In the genomic region with DNA sequence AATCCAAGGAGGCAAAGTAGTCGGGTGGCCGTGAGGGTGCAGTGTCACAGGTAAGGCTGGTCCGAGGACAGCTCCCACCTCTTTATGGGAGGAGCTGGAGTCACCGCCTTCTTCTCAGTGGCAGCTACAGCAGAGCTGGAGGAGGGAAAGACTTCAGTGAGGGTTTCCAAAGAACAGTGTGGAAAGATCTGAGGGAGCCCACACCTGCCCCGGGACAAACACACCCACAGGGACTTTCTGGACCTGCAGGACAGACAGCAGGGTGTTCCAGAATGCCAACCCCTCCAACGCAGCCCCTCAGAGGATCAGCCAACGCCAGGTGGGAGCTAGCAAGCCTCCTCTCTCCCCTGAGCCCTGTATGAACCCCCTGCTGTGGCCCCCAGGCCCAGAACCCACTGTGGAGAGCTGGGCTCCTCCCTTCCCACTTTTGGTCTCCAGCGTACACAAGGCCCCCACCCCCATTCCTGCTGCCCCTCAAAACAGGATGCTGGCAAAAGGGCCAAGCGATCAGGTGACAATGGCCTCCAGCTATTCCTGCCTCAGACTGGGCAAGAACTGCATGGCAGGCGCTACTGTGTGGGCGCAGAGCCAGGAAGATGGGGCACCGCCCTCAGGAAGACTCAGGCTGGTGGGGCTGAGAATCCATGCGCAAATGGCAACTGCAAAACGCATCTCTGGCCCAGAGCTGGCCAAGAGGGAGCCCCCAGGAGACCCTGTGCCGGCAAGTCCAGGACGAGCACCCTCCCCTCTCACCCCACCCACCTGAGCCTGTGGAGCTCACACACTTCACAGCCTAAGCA, we compare ENCODE assay signal across 11 cellular contexts. TPM values are rescaled to one million over a fixed set of nuclear protein-coding genes. Genes with fewer than 3 reads are reported as not detected.
DNase-seq lines count a peak whose midpoint lies in the region; ATAC-seq and TF ChIP-seq lines count a peak whose summit lies in the region.
"Had no signal": no experiment of that assay in that cellular context is flagged by ENCODE, and none has a peak within 500 bp of the region (broad histone marks: within the 10 kb centered on the region; RNA-seq: fewer than 3 reads in every experiment).

No MANE protein-coding gene starts in this region.

- H3K36me3 ChIP-seq in spleen (peaks cover 0 to 76% (median 51%) of the 10 kb centered on the region in 6 donors), endodermal cell (ENCODE audit: control insufficient read depth, insufficient read depth, low read length) (peaks cover 36% of the 10 kb centered on the region)

- CTCF ChIA-PET in activated CD4-positive, alpha-beta T cell treated with anti-CD3 and anti-CD28 coated beads for 36 hours (lab: Charles Lee) = interaction anchor here (2.4 kb wide), 1 partner anchor 9 kb away, joined by 14 read pairs; the partner anchor contains the start of genes NDUFA7 and RPS28

- TF ChIP-seq POLR2A in erythroblast (IDR thresholded peaks at IDR 0.05; ENCODE audit: low read length) = no peak
- no peak for TF ChIP-seq POLR2A in spleen (IDR thresholded peaks at IDR 0.05)

- WGBS in spleen, 5 donors = 66 to 82% (median 75%) methylated on average over 11 to 16 of the region's 16 CpGs
- WGBS in endodermal cell (ENCODE audit: insufficient coverage in 1 of 2, insufficient read length in 1 of 2), 2 experiments = 90 to 91% methylated on average over 11 to 15 of the region's 16 CpGs

- H3K4me3 ChIP-seq in spleen = no peak overlapping the region
- H3K4me3 ChIP-seq in endodermal cell (ENCODE audit: low read length) = no peak overlapping the region
- H3K4me3 ChIP-seq: dorsolateral prefrontal cortex had no signal

- no peak for ATAC-seq in activated CD4-positive, alpha-beta T cell treated with anti-CD3 and anti-CD28 coated beads for 36 hours

- peaks cover 36% of the 10 kb centered on the region for H3K36me3 Mint-ChIP-seq in activated CD4-positive, alpha-beta T cell treated with anti-CD3 and anti-CD28 coated beads for 36 hours (ENCODE audit: low read depth)
- H3K36me3 Mint-ChIP-seq in endodermal cell (ENCODE audit: low read depth) = peaks cover 51% of the 10 kb centered on the region
- H3K36me3 Mint-ChIP-seq: naive B cell had no signal

- POLR2A ChIA-PET in activated CD4-positive, alpha-beta T cell treated with anti-CD3 and anti-CD28 coated beads for 36 hours (lab: Charles Lee) = interaction anchor here (0.6 kb wide), 2 partner anchors 7 to 130 kb away, joined by 3 to 4 read pairs; no protein-coding TSS in a partner anchor

- H3K27me3 ChIP-seq in spleen (replicated peaks in 1 of 7) = no peaks in the 10 kb centered on the region
- H3K27me3 ChIP-seq in endodermal cell (ENCODE audit: control insufficient read depth, insufficient read depth, low read length, poor library complexity, severe bottlenecking) = no peaks in the 10 kb centered on the region
- H3K27me3 ChIP-seq: dorsolateral prefrontal cortex had no signal

- H3K4me1 ChIP-seq in spleen (peaks cover 6 to 81% (median 53%) of the 10 kb centered on the region in 6 donors), endodermal cell (ENCODE audit: control insufficient read depth, insufficient read depth, low read length) (peaks cover 3% of the 10 kb centered on the region)

- no peak overlapping the region for H3K27ac Mint-ChIP-seq in activated CD4-positive, alpha-beta T cell treated with anti-CD3 and anti-CD28 coated beads for 36 hours
- no peak overlapping the region for H3K27ac Mint-ChIP-seq in endodermal cell
- H3K27ac Mint-ChIP-seq: naive B cell had no signal

- no peaks in the 10 kb centered on the region for H3K9me3 Mint-ChIP-seq in activated CD4-positive, alpha-beta T cell treated with anti-CD3 and anti-CD28 coated beads for 36 hours (ENCODE audit: low read depth)
- no peaks in the 10 kb centered on the region for H3K9me3 Mint-ChIP-seq in endodermal cell
- H3K9me3 Mint-ChIP-seq: naive B cell had no signal

- intact Hi-C loops in activated CD4-positive, alpha-beta T cell treated with anti-CD3 and anti-CD28 coated beads for 36 hours (cut with DNase I, micrococcal nuclease) = no loop called here
- intact Hi-C loops in spleen (cut with DNase I; ENCODE audit: low total_unique reads) = no loop called here

- H3K27ac ChIP-seq in spleen (peak overlapping the region in 6 of 8 donors; percentile 26 to 76 (median 38)), endodermal cell (ENCODE audit: low read depth, low read length) (no peak overlapping the region)

- no peaks in the 10 kb centered on the region for H3K27me3 Mint-ChIP-seq in activated CD4-positive, alpha-beta T cell treated with anti-CD3 and anti-CD28 coated beads for 36 hours
- peaks cover 2% of the 10 kb centered on the region for H3K27me3 Mint-ChIP-seq in endodermal cell (ENCODE audit: insufficient read depth)
- H3K27me3 Mint-ChIP-seq: naive B cell had no signal

- no peak overlapping the region for H3K4me3 Mint-ChIP-seq in activated CD4-positive, alpha-beta T cell treated with anti-CD3 and anti-CD28 coated beads for 36 hours
- H3K4me3 Mint-ChIP-seq in endodermal cell = no peak overlapping the region

- H3K4me1 Mint-ChIP-seq in activated CD4-positive, alpha-beta T cell treated with anti-CD3 and anti-CD28 coated beads for 36 hours = peaks cover 23% of the 10 kb centered on the region
- H3K4me1 Mint-ChIP-seq in endodermal cell = peaks cover 30% of the 10 kb centered on the region

- no peaks in the 10 kb centered on the region for H3K9me3 ChIP-seq in spleen
- no peaks in the 10 kb centered on the region for H3K9me3 ChIP-seq in endodermal cell (ENCODE audit: control insufficient read depth, low read length)

- DNase-seq in activated CD4-positive, alpha-beta T cell treated with anti-CD3 and anti-CD28 coated beads for 36 hours = peak; percentile 3
- DNase-seq in activated CD4-positive, alpha-beta T cell treated with anti-CD3 and anti-CD28 coated beads for 1 hour = no peak
- peak; percentile 47 to 67 for DNase-seq in erythroblast (lab: John Stamatoyannopoulos, UW)
- peak; percentile 76 for DNase-seq in spleen
- no peak for DNase-seq in endodermal cell
- DNase-seq in anterior cingulate cortex (lab: John Stamatoyannopoulos, UW) = no peak
- DNase-seq: HCEC 1CT, hypothalamus, MV-4-11, naive B cell had no signal

- TF ChIP-seq CTCF in spleen (IDR thresholded peaks at IDR 0.05 in 8 of 11, conservative IDR thresholded peaks at IDR 0.05 in 3 of 11) (no peak), endodermal cell (conservative IDR thresholded peaks at IDR 0.05) (no peak)

- no peak overlapping the region for H3K9ac ChIP-seq in endodermal cell (ENCODE audit: extremely low read depth, low read length, poor library complexity, severe bottlenecking)

RNA-seq across cellular contexts. Expression of gene CD320, which starts 3.5 kb away (rescaled TPM):
- 10 to 100 TPM; 39.9 to 41.4 TPM for total RNA-seq in activated CD4-positive, alpha-beta T cell treated with anti-CD3 and anti-CD28 coated beads for 36 hours
- total RNA-seq in spleen = 100 to 1,000 TPM in 1 of 7 donors, 10 to 100 TPM in 6; 35.8 to 131 (median 73.3) TPM
- 10 to 100 TPM; 26.6 to 34.3 (median 28.1) TPM for polyA plus RNA-seq in spleen
- total RNA-seq in endodermal cell = 10 to 100 TPM; 63.4 to 72.7 TPM
- polyA plus RNA-seq in endodermal cell (2013, experiment 1 of 2) = 51.6 TPM
- polyA plus RNA-seq in endodermal cell (2013, experiment 2 of 2) = 52.4 TPM

RNA-seq across cellular contexts. Expression of gene NDUFA7, which starts 9.5 kb away (rescaled TPM):
- 100 to 1,000 TPM in 1 of 2 experiments, 10 to 100 TPM in 1; 90.9 to 112 TPM for total RNA-seq in activated CD4-positive, alpha-beta T cell treated with anti-CD3 and anti-CD28 coated beads for 36 hours
- 10 to 100 TPM; 14.6 to 43.2 (median 28.0) TPM for total RNA-seq in spleen
- polyA plus RNA-seq in spleen = 100 to 1,000 TPM in 1 of 3 donors, 10 to 100 TPM in 2; 95.1 to 131 (median 99.6) TPM
- 10 to 100 TPM; 75.7 to 86.2 TPM for total RNA-seq in endodermal cell
- 132 TPM for polyA plus RNA-seq in endodermal cell (2013, experiment 1 of 2)
- polyA plus RNA-seq in endodermal cell (2013, experiment 2 of 2) = 134 TPM

RNA-seq across cellular contexts. Expression of gene RPS28, which starts 9.6 kb away (rescaled TPM):
- total RNA-seq in activated CD4-positive, alpha-beta T cell treated with anti-CD3 and anti-CD28 coated beads for 36 hours = 1,000 to 10,000 TPM; 1,994 to 2,316 TPM
- total RNA-seq in spleen (1,000 to 10,000 TPM in 4 of 7 donors, 100 to 1,000 TPM in 3; 356 to 1,972 (median 1,411) TPM), endodermal cell (1,000 to 10,000 TPM; 1,512 to 1,809 TPM)
- 1,000 to 10,000 TPM; 1,207 to 2,442 (median 2,131) TPM for polyA plus RNA-seq in spleen
- 1,091 TPM for polyA plus RNA-seq in endodermal cell (2013, experiment 1 of 2)
- 978 TPM for polyA plus RNA-seq in endodermal cell (2013, experiment 2 of 2)

RNA-seq across cellular contexts. Expression of gene KANK3, which starts 31.4 kb away (rescaled TPM):
- total RNA-seq in activated CD4-positive, alpha-beta T cell treated with anti-CD3 and anti-CD28 coated beads for 36 hours = 1 to 10 TPM in 1 of 2 experiments, under 1 TPM in 1; 0.98 to 1.1 TPM
- 10 to 100 TPM; 42.2 to 84.6 (median 54.6) TPM for total RNA-seq in spleen
- 10 to 100 TPM; 14.0 to 66.7 (median 50.3) TPM for polyA plus RNA-seq in spleen
- 1 to 10 TPM; 2.3 to 2.6 TPM for total RNA-seq in endodermal cell
- 1.6 TPM for polyA plus RNA-seq in endodermal cell (2013, experiment 1 of 2)
- polyA plus RNA-seq in endodermal cell (2013, experiment 2 of 2) = 1.4 TPM

RNA-seq across cellular contexts. Expression of gene ANGPTL4, which starts 52.3 kb away (rescaled TPM):
- total RNA-seq in activated CD4-positive, alpha-beta T cell treated with anti-CD3 and anti-CD28 coated beads for 36 hours = 1 to 10 TPM; 7.4 to 7.9 TPM
- 10 to 100 TPM in 4 of 7 donors, 1 to 10 TPM in 3; 1.8 to 28.3 (median 11.8) TPM for total RNA-seq in spleen
- 1 to 10 TPM; 7.4 to 8.5 (median 7.8) TPM for polyA plus RNA-seq in spleen
- total RNA-seq in endodermal cell = 10 to 100 TPM; 10.9 to 13.2 TPM
- 4.2 TPM for polyA plus RNA-seq in endodermal cell (2013, experiment 1 of 2)
- 2.9 TPM for polyA plus RNA-seq in endodermal cell (2013, experiment 2 of 2)

Comparison
In these comparisons a context has a peak if more than half of its experiments do, and no peak if none do; other contexts are left out.
1. DNase-seq: peak in activated CD4-positive, alpha-beta T cell treated with anti-CD3 and anti-CD28 coated beads for 36 hours (single experiment), erythroblast (2 of 2) and spleen (single experiment); none in activated CD4-positive, alpha-beta T cell treated with anti-CD3 and anti-CD28 coated beads for 1 hour (single experiment), endodermal cell (single experiment) and anterior cingulate cortex (0 of 58).